13 cellular contexts compared by ENCODE assay signal in the genomic region with DNA sequence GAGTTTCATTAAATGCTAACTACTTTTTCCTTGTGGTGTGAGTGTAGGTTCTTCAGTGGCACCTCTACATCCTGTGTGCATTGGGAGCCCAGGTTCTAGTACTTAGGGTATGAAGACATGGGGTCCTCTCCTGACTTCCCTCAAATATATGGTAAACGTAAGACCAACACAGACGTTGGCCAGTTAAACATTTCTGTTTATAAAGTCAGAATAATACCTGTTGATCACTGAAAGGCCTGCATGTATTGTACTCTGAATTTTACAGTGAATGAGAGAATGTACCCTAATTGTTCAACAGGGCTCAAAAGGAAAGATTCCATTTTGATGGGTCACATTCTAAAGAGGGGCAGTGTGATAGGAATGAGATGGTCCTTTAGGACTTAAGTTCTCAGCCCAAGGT. TPM values are rescaled to one million over a fixed set of nuclear protein-coding genes. Genes with fewer than 3 reads are reported as not detected.
DNase-seq lines count a peak whose midpoint lies in the region; ATAC-seq, FAIRE-seq and TF ChIP-seq lines count a peak whose summit lies in the region.
"Had no signal": no experiment of that assay in that cellular context is flagged by ENCODE, and none has a peak within 500 bp of the region (broad histone marks: within the 10 kb centered on the region; RNA-seq: fewer than 3 reads in every experiment).

No MANE protein-coding gene starts in this region.

- no peaks in the 10 kb centered on the region for H3K27me3 ChIP-seq in OCI-LY3 (ENCODE audit: low read depth, low read length)
- no peaks in the 10 kb centered on the region for H3K27me3 ChIP-seq in K562 (ENCODE audit: control insufficient read depth in 2 of 2, insufficient read depth in 2 of 2, low read length in 2 of 2)
- H3K27me3 ChIP-seq: spleen had no signal

- H3K4me3 ChIP-seq in OCI-LY3 (ENCODE audit: low read length) (peak overlapping the region; percentile 19; the same call in 1 of the 2 replicates), K562 (peak overlapping the region; percentile 97; the same call in 1 of the 2 replicates)
- H3K4me3 ChIP-seq: spleen had no signal

- H3K27ac Mint-ChIP-seq in natural killer cell treated with Interleukin-12 subunit alpha and Interleukin-12 subunit beta and Interleukin-15 and Interleukin-18, amount 100 ng/mL, for 72 hours = peak overlapping the region in 1 of 2 donors; percentile 88
- H3K27ac Mint-ChIP-seq in natural killer cell = no peak overlapping the region

- peaks cover 44% of the 10 kb centered on the region for H3K36me3 Mint-ChIP-seq in natural killer cell treated with Interleukin-12 subunit alpha and Interleukin-12 subunit beta and Interleukin-15 and Interleukin-18, amount 100 ng/mL, for 72 hours
- H3K36me3 Mint-ChIP-seq in natural killer cell = no peaks in the 10 kb centered on the region

- peaks cover under 1% of the 10 kb centered on the region for H3K9me3 Mint-ChIP-seq in natural killer cell treated with Interleukin-12 subunit alpha and Interleukin-12 subunit beta and Interleukin-15 and Interleukin-18, amount 100 ng/mL, for 72 hours
- no peaks in the 10 kb centered on the region for H3K9me3 Mint-ChIP-seq in natural killer cell

- H3K36me3 ChIP-seq in OCI-LY3 (replicated peaks; ENCODE audit: low read depth, low read length) (peaks cover 47% of the 10 kb centered on the region), K562 (ENCODE audit: control insufficient read depth, insufficient read depth, low read length) (peaks cover 70% of the 10 kb centered on the region)

- WGBS in K562 (ENCODE audit: insufficient coverage, low coverage, missing lambda C conversion rate) = 15% methylated on average over 2 of the region's 2 CpGs

- peak overlapping the region; percentile 85 for H3K4me3 Mint-ChIP-seq in natural killer cell treated with Interleukin-12 subunit alpha and Interleukin-12 subunit beta and Interleukin-15 and Interleukin-18, amount 100 ng/mL, for 72 hours
- no peak overlapping the region for H3K4me3 Mint-ChIP-seq in natural killer cell

- no TSS peak for BruUV-seq in K562 (replicated peaks; lab: Mats Ljungman, UMichigan)

- no peaks in the 10 kb centered on the region for H3K9me1 ChIP-seq in K562 (ENCODE audit: control insufficient read depth, insufficient read depth, low read length)

- intact Hi-C loops in natural killer cell (cut with micrococcal nuclease) (no loop called here), K562 (cut with micrococcal nuclease) (loop anchor here (5.0 kb wide), 1 partner anchor 126 kb away; a partner anchor contains a TSS)

- H3K27me3 Mint-ChIP-seq in natural killer cell treated with Interleukin-12 subunit alpha and Interleukin-12 subunit beta and Interleukin-15 and Interleukin-18, amount 100 ng/mL, for 72 hours = no peaks in the 10 kb centered on the region
- H3K27me3 Mint-ChIP-seq in natural killer cell (ENCODE audit: low read depth in 2 of 2) = no peaks in the 10 kb centered on the region
- H3K27me3 Mint-ChIP-seq: central memory CD8-positive, alpha-beta T cell had no signal

- CTCF ChIA-PET in K562 (lab: Yijun Ruan, JAX; ENCODE audit: low intra/inter-chr PET ratio) = no interaction called here

- POLR2A ChIA-PET in K562 (lab: Yijun Ruan, JAX) = interaction anchor here (0.6 to 1.5 kb wide), 5 partner anchors 15 to 369 kb away, joined by 3 to 4 read pairs (median 3); no protein-coding TSS in a partner anchor

- H3K79me2 ChIP-seq in OCI-LY3 (ENCODE audit: low read length) = peaks cover 69% of the 10 kb centered on the region
- peaks cover 79% of the 10 kb centered on the region for H3K79me2 ChIP-seq in K562 (ENCODE audit: control insufficient read depth, insufficient read depth, low read length)

- H2AFZ ChIP-seq in OCI-LY3 (ENCODE audit: low read depth, low read length) (no peak overlapping the region), K562 (ENCODE audit: low read depth, low read length) (no peak overlapping the region)

- no peak; the same call in 1 of the 2 replicates for TF ChIP-seq POLR2A in K562 (conservative IDR thresholded peaks at IDR 0.05)

- H3K27ac ChIP-seq in OCI-LY3 (ENCODE audit: low read length) = peak overlapping the region; percentile 90
- H3K27ac ChIP-seq in K562 (ENCODE audit: extremely low read depth, low read depth, low read length) = peak overlapping the region; percentile 96

- peaks cover 53 to 67% of the 10 kb centered on the region in 2 donors for H3K4me1 Mint-ChIP-seq in natural killer cell treated with Interleukin-12 subunit alpha and Interleukin-12 subunit beta and Interleukin-15 and Interleukin-18, amount 100 ng/mL, for 72 hours (ENCODE audit: low read depth in 2 of 2)
- H3K4me1 Mint-ChIP-seq in natural killer cell = peaks cover 57 to 59% of the 10 kb centered on the region in 2 donors

- H3K4me1 ChIP-seq in OCI-LY3 (ENCODE audit: low read length) (peaks cover 58% of the 10 kb centered on the region), K562 (replicated peaks in 1 of 2; ENCODE audit: control insufficient read depth in 2 of 2, insufficient read depth in 2 of 2, low read length in 2 of 2) (peaks cover 15 to 18% of the 10 kb centered on the region in 2 experiments)

- FAIRE-seq in K562 (lab: Jason Lieb, UNC) = no peak

- DNase-seq in natural killer cell treated with Interleukin-12 subunit alpha and Interleukin-12 subunit beta and Interleukin-15 and Interleukin-18, amount 100 ng/mL, for 72 hours (ENCODE audit: low spot score) = no peak
- DNase-seq in natural killer cell (no peak), K562 (ENCODE audit: extremely low read depth in 1 of 4, low spot score in 3 of 4) (no peak), GM13976 (ENCODE audit: low spot score) (no peak), SIG-M5 (lab: John Stamatoyannopoulos, UW) (no peak)
- DNase-seq: activated CD8-positive, alpha-beta memory T cell treated with anti-CD3 and anti-CD28 coated beads, Interleukin-2, amount 50 U/mL, for 48 hours; NCI-H146; NCI-H82; spleen had no signal

- H3K9me3 ChIP-seq in OCI-LY3 (ENCODE audit: insufficient read depth, low read length) (no peaks in the 10 kb centered on the region), K562 (replicated peaks; ENCODE audit: control insufficient read depth, insufficient read depth, low read depth, low read length) (no peaks in the 10 kb centered on the region)
- H3K9me3 ChIP-seq: spleen had no signal

- in situ Hi-C loops in K562 (cut with MboI) = no loop called here
- in situ Hi-C loops in GM13976 (cut with MboI; ENCODE audit: low sequenced_read_pairs, unreplicated experiment) = no loop called here

- no peak for TF ChIP-seq RAD21 in K562 (CRISPR knock-in tag; conservative IDR thresholded peaks at IDR 0.05 in 1 of 2, IDR thresholded peaks at IDR 0.05 in 1 of 2)

- peak overlapping the region; percentile 99 for H3K4me2 ChIP-seq in OCI-LY3 (ENCODE audit: low read length)
- H3K4me2 ChIP-seq in K562 (ENCODE audit: insufficient read depth, low read length) = peak overlapping the region; percentile 100

- H4K20me1 ChIP-seq in OCI-LY3 (ENCODE audit: insufficient read depth, low read length) = peaks cover 15% of the 10 kb centered on the region
- peaks cover 21% of the 10 kb centered on the region for H4K20me1 ChIP-seq in K562 (replicated peaks; ENCODE audit: control insufficient read depth, insufficient read depth, low read length)

- ATAC-seq in natural killer cell treated with Interleukin-12 subunit alpha and Interleukin-12 subunit beta and Interleukin-15 and Interleukin-18, amount 100 ng/mL, for 72 hours = no peak
- ATAC-seq in natural killer cell = no peak
- no peak for ATAC-seq in K562
- ATAC-seq in GM18873 (IDR thresholded peaks at IDR 0.05; ENCODE audit: low FRiP score, unreplicated experiment) = no peak
- ATAC-seq in GM18907 (IDR thresholded peaks at IDR 0.05; ENCODE audit: unreplicated experiment) = no peak

- TF ChIP-seq EP300 in K562 (IDR thresholded peaks at IDR 0.05; ENCODE audit: low read length) = no peak

- TF ChIP-seq CTCF in natural killer cell (IDR thresholded peaks at IDR 0.05) (no peak), OCI-LY3 (IDR thresholded peaks at IDR 0.05; ENCODE audit: low read depth, low read length) (no peak), K562 (IDR thresholded peaks at IDR 0.05 in 2 of 3, conservative IDR thresholded peaks at IDR 0.05 in 1 of 3; ENCODE audit: insufficient read depth in 2 of 3, low read depth in 1 of 3, low read length in 3 of 3) (no peak), GM13976 (IDR thresholded peaks at IDR 0.05; ENCODE audit: borderline replicate concordance, control extremely low read depth, extremely low read depth, insufficient read depth, missing control alignments) (no peak)

- no peak overlapping the region for H3K9ac ChIP-seq in OCI-LY3 (ENCODE audit: low read length)
- peak overlapping the region; percentile 87 to 100 for H3K9ac ChIP-seq in K562 (ENCODE audit: insufficient read depth in 1 of 2, low read depth in 2 of 2, low read length in 2 of 2)

RNA-seq across cellular contexts. Expression of a gene that starts 3.2 kb away (rescaled TPM):
- 100 to 1,000 TPM; 504 to 846 TPM for total RNA-seq in natural killer cell treated with Interleukin-12 subunit alpha and Interleukin-12 subunit beta and Interleukin-15 and Interleukin-18, amount 100 ng/mL, for 72 hours
- 1,000 to 10,000 TPM in 1 of 3 donors, 100 to 1,000 TPM in 2; 672 to 1,208 (median 807) TPM for total RNA-seq in natural killer cell
- total RNA-seq in K562 (2011; cell fraction: chromatin; rRNA removed; ENCODE audit: low replicate concordance) = 560 and 600 TPM in 2 replicates
- 526 and 569 TPM in 2 replicates for total RNA-seq in K562 (2011; cell fraction: nucleolus; rRNA removed)
- 1,166 and 1,811 TPM in 2 replicates for total RNA-seq in K562 (2011; cell fraction: nucleoplasm; rRNA removed)
- 2,206 and 2,540 TPM in 2 replicates for total RNA-seq in K562 (2014; rRNA removed)
- total RNA-seq in K562 (2014; rRNA removed; fragmentation: Illumina TruSeq; extraction: Trizol) = 2,267 and 2,674 TPM in 2 replicates
- total RNA-seq in K562 (2015; rRNA removed; fragmentation: Illumina TruSeq; extraction: Trizol) = 2,745 and 2,768 TPM in 2 replicates
- total RNA-seq in K562 (2021) = 1,153 and 1,212 TPM in 2 replicates
- 1,586 and 1,654 TPM in 2 replicates for polyA plus RNA-seq in K562 (2011; rRNA removed)
- polyA plus RNA-seq in K562 (2011; cell fraction: cytosol; rRNA removed) = 1,514 and 1,625 TPM in 2 replicates
- polyA plus RNA-seq in K562 (2011; cell fraction: nucleus; rRNA removed) = 535 and 616 TPM in 2 replicates
- polyA plus RNA-seq in K562 (2012) = 1,939 and 1,982 TPM in 2 replicates
- polyA plus RNA-seq in K562 (2014; fragmentation: Illumina TruSeq; extraction: Trizol) = 3,464 and 4,241 TPM in 2 replicates
- 100 to 1,000 TPM; 790 to 918 TPM for polyA plus RNA-seq in K562 (2014; fragmentation: Nextera tagmentation; extraction: Ambion mirVana)
- 3,280 and 3,385 TPM in 2 replicates for polyA plus RNA-seq in K562 (2014; rRNA removed)
- polyA minus RNA-seq in K562 (2011; rRNA and poly(A)+ RNA removed) = 710 and 903 TPM in 2 replicates
- polyA minus RNA-seq in K562 (2011; cell fraction: cytosol; rRNA and poly(A)+ RNA removed) = 532 and 573 TPM in 2 replicates
- polyA minus RNA-seq in K562 (2011; cell fraction: nucleus; rRNA and poly(A)+ RNA removed) = 291 and 482 TPM in 2 replicates

RNA-seq across cellular contexts. Expression of a gene that starts 3.4 kb away (rescaled TPM):
- 10 to 100 TPM; 12.5 to 27.7 TPM for total RNA-seq in natural killer cell treated with Interleukin-12 subunit alpha and Interleukin-12 subunit beta and Interleukin-15 and Interleukin-18, amount 100 ng/mL, for 72 hours
- 10 to 100 TPM; 13.7 to 24.4 (median 14.3) TPM for total RNA-seq in natural killer cell
- 100 and 148 TPM in 2 replicates for total RNA-seq in K562 (2011; cell fraction: chromatin; rRNA removed; ENCODE audit: low replicate concordance)
- total RNA-seq in K562 (2011; cell fraction: nucleolus; rRNA removed) = 31.2 and 37.6 TPM in 2 replicates
- 33.7 and 43.8 TPM in 2 replicates for total RNA-seq in K562 (2011; cell fraction: nucleoplasm; rRNA removed)
- 1.9 and 4.6 TPM in 2 replicates for total RNA-seq in K562 (2014; rRNA removed)
- total RNA-seq in K562 (2014; rRNA removed; fragmentation: Illumina TruSeq; extraction: Trizol) = 5.4 and 8.1 TPM in 2 replicates
- total RNA-seq in K562 (2015; rRNA removed; fragmentation: Illumina TruSeq; extraction: Trizol) = 4.1 and 4.9 TPM in 2 replicates
- 5.9 and 6.7 TPM in 2 replicates for total RNA-seq in K562 (2021)
- 7.3 and 9.0 TPM in 2 replicates for polyA plus RNA-seq in K562 (2011; rRNA removed)
- 2.8 and 4.2 TPM in 2 replicates for polyA plus RNA-seq in K562 (2011; cell fraction: cytosol; rRNA removed)
- polyA plus RNA-seq in K562 (2011; cell fraction: nucleus; rRNA removed) = 26.4 and 34.2 TPM in 2 replicates
- polyA plus RNA-seq in K562 (2012) = 3.8 and 6.0 TPM in 2 replicates
- polyA plus RNA-seq in K562 (2014; fragmentation: Illumina TruSeq; extraction: Trizol) = 4.5 and 4.9 TPM in 2 replicates
- 1 to 10 TPM; 1.1 to 1.2 TPM for polyA plus RNA-seq in K562 (2014; fragmentation: Nextera tagmentation; extraction: Ambion mirVana)
- 5.1 and 6.7 TPM in 2 replicates for polyA plus RNA-seq in K562 (2014; rRNA removed)
- polyA minus RNA-seq in K562 (2011; rRNA and poly(A)+ RNA removed) = 25.1 and 26.9 TPM in 2 replicates
- polyA minus RNA-seq in K562 (2011; cell fraction: cytosol; rRNA and poly(A)+ RNA removed) = 3.0 TPM in 2 replicates
- polyA minus RNA-seq in K562 (2011; cell fraction: nucleus; rRNA and poly(A)+ RNA removed) = 16.6 and 19.3 TPM in 2 replicates
